In genomic region chr7:15626041-15626440, GRCh38 we compare ENCODE assay signal across 25 cellular contexts.
"Had no signal": no experiment of that assay in that cellular context is flagged by ENCODE, and none has a peak within 500 bp of the region (broad histone marks: within the 10 kb centered on the region; RNA-seq: fewer than 3 reads in every experiment).

No MANE protein-coding gene starts in this region.

- H3K4me1 ChIP-seq: gastrocnemius medialis, spleen, thyroid gland, upper lobe of right lung had no signal

- H3K36me3 Mint-ChIP-seq: activated naive CD8-positive, alpha-beta T cell treated with anti-CD3 and anti-CD28 coated beads for 36 hours; naive B cell had no signal

- DNase-seq: activated B cell treated with CpG ODN at 0.5 μM for 24 hours; activated CD4-positive, alpha-beta T cell treated with anti-CD3 and anti-CD28 coated beads for 36 hours; activated CD4-positive, alpha-beta T cell treated with anti-CD3 and anti-CD28 coated beads, Interleukin-2, amount 50 U/mL, for 4 hours; activated CD8-positive, alpha-beta memory T cell treated with anti-CD3 and anti-CD28 coated beads for 24 hours; activated CD8-positive, alpha-beta memory T cell treated with anti-CD3 and anti-CD28 coated beads, Interleukin-2, amount 50 U/mL, for 48 hours; activated naive CD4-positive, alpha-beta T cell; activated naive CD8-positive, alpha-beta T cell treated with anti-CD3 and anti-CD28 coated beads for 36 hours; activated T-cell treated with anti-CD3 and anti-CD28 coated beads, Interleukin-2, amount 50 U/mL, for 4 hours; dermis blood vessel endothelial cell; effector CD8-positive, alpha-beta T cell; gastrocnemius medialis; left colon; mesendoderm; naive B cell; occipital lobe; spleen; stimulated activated CD4-positive, alpha-beta T cell treated with anti-CD3 and anti-CD28 coated beads, Interleukin-4, amount 100 ng/mL, for 4 hours; stimulated activated naive CD8-positive, alpha-beta T cell treated with anti-CD3 and anti-CD28 coated beads, Interleukin-15, Interleukin-2, amounts not matched to agents 100 U/mL and 50 U/mL, for 24 hours; substantia nigra; thyroid gland; upper lobe of right lung had no signal

- H3K27ac ChIP-seq: cardiac muscle cell, gastrocnemius medialis, spleen, thyroid gland, upper lobe of right lung had no signal

- FAIRE-seq: islet of Langerhans had no signal

- H3K27me3 ChIP-seq: cardiac muscle cell, gastrocnemius medialis, spleen, thyroid gland, upper lobe of right lung had no signal

- H3K27me3 Mint-ChIP-seq: activated B cell treated with CpG ODN at 0.5 μM for 24 hours; activated CD4-positive, alpha-beta T cell treated with anti-CD3 and anti-CD28 coated beads for 36 hours; activated naive CD8-positive, alpha-beta T cell treated with anti-CD3 and anti-CD28 coated beads for 36 hours; naive B cell had no signal

- H3K27ac Mint-ChIP-seq: activated B cell treated with CpG ODN at 0.5 μM for 24 hours; activated CD4-positive, alpha-beta T cell treated with anti-CD3 and anti-CD28 coated beads for 36 hours; activated naive CD8-positive, alpha-beta T cell treated with anti-CD3 and anti-CD28 coated beads for 36 hours; activated T-helper 2 cell treated with anti-CD3 and anti-CD28 coated beads, Interferon-gamma antibody, Interleukin-2, Interleukin-4, amounts not matched to agents 10 μg/mL and 5 μg/mL and 100 μg/mL, durations not matched to agents 14 hours and 24 hours and 36 hours; naive B cell had no signal

- H3K9me3 ChIP-seq: gastrocnemius medialis, thyroid gland, upper lobe of right lung had no signal

- H3K4me3 Mint-ChIP-seq: activated B cell treated with CpG ODN at 0.5 μM for 24 hours; activated CD4-positive, alpha-beta T cell treated with anti-CD3 and anti-CD28 coated beads for 36 hours; activated naive CD8-positive, alpha-beta T cell treated with anti-CD3 and anti-CD28 coated beads for 36 hours; activated T-cell treated with anti-CD3 and anti-CD28 coated beads, Interleukin-2, amount 50 U/mL, for 4 hours; naive B cell had no signal

- H3K9me3 Mint-ChIP-seq: activated naive CD8-positive, alpha-beta T cell treated with anti-CD3 and anti-CD28 coated beads for 36 hours had no signal

- H3K4me3 ChIP-seq: cardiac muscle cell, gastrocnemius medialis, spleen, thyroid gland, upper lobe of right lung had no signal

- H3K4me1 Mint-ChIP-seq: activated B cell treated with CpG ODN at 0.5 μM for 24 hours; activated CD4-positive, alpha-beta T cell treated with anti-CD3 and anti-CD28 coated beads for 36 hours; activated naive CD8-positive, alpha-beta T cell treated with anti-CD3 and anti-CD28 coated beads for 36 hours; naive B cell had no signal

- ATAC-seq: activated CD4-positive, alpha-beta T cell treated with anti-CD3 and anti-CD28 coated beads for 36 hours; activated T-cell treated with anti-CD3 and anti-CD28 coated beads, Interleukin-2, amount 50 U/mL, for 4 hours; gastrocnemius medialis; sciatic nerve; stimulated activated naive CD8-positive, alpha-beta T cell treated with anti-CD3 and anti-CD28 coated beads, Interleukin-15, Interleukin-2, amounts not matched to agents 100 U/mL and 50 U/mL, for 24 hours; upper lobe of right lung had no signal

- H3K36me3 ChIP-seq: cardiac muscle cell, gastrocnemius medialis, spleen, thyroid gland had no signal
